ENCODE assay signal across 21 cellular contexts in the genomic region with DNA sequence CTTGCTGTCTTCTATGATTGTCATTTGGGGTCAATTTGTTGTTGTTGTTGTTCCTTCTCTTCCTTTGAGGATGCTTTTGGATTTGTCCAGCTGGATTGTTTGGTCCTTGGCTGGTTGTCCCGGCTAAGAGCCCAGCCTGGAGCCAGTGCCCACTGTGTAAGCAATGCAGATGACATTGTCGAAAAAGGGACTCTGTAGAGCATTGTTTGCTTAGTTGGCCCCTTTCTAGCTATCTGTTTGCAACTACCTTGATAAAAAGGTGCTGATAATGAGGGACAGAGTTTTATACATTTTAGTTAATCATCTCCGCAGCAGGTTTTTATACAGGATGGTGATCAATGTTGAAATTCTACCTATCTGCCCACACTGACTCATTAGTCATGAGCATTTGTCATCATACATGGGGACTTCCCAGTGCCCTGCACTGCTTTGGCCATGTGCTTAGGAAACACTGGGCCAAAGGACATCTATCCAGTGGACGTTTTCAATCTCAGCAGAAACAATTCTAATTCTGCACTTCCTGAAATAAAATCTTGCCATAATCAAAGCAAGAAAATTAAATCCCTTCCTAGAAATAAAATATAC.
DNase-seq lines count a peak whose midpoint lies in the region; ATAC-seq, FAIRE-seq and TF ChIP-seq lines count a peak whose summit lies in the region.
"Had no signal": no experiment of that assay in that cellular context is flagged by ENCODE, and none has a peak within 500 bp of the region (broad histone marks: within the 10 kb centered on the region; RNA-seq: fewer than 3 reads in every experiment).

No MANE protein-coding gene starts in this region.

- H3K4me3 ChIP-seq in liver (ENCODE audit: low read depth in 1 of 3, low read length in 3 of 3) (no peak overlapping the region), HepG2 (replicated peaks in 1 of 3; ENCODE audit: insufficient read depth in 1 of 3, low read depth in 2 of 3, low read length in 3 of 3) (no peak overlapping the region), epithelial cell of proximal tubule (ENCODE audit: low read depth, low read length) (no peak overlapping the region), gastrocnemius medialis (no peak overlapping the region), Karpas-422 (ENCODE audit: low read length) (no peak overlapping the region)
- H3K4me3 ChIP-seq: A549, K562 had no signal

- H3K27me3 ChIP-seq in liver (ENCODE audit: control insufficient read depth in 4 of 4, insufficient read depth in 4 of 4, low read length in 3 of 4) = no peaks in the 10 kb centered on the region
- no peaks in the 10 kb centered on the region for H3K27me3 ChIP-seq in HepG2 (ENCODE audit: control insufficient read depth in 1 of 2, insufficient read depth in 2 of 2, low read length in 2 of 2)
- no peaks in the 10 kb centered on the region for H3K27me3 ChIP-seq in gastrocnemius medialis
- H3K27me3 ChIP-seq in Karpas-422 (ENCODE audit: low read length) = no peaks in the 10 kb centered on the region

- no peak overlapping the region for H3K9ac ChIP-seq in liver (ENCODE audit: low read depth in 1 of 2, low read length in 2 of 2)
- H3K9ac ChIP-seq in HepG2 (ENCODE audit: insufficient read depth, low read depth, low read length) = no peak overlapping the region
- no peak overlapping the region for H3K9ac ChIP-seq in Karpas-422 (ENCODE audit: low read length)
- H3K9ac ChIP-seq: SK-N-SH had no signal

- CTCF ChIA-PET in HepG2 (lab: Yijun Ruan, JAX; ENCODE audit: low intra/inter-chr PET ratio, low total read pairs) = no interaction called here

- H3K9me3 ChIP-seq in liver (ENCODE audit: control insufficient read depth in 4 of 4, low read length in 3 of 4) (no peaks in the 10 kb centered on the region), HepG2 (ENCODE audit: low read length) (no peaks in the 10 kb centered on the region), gastrocnemius medialis (no peaks in the 10 kb centered on the region), Karpas-422 (ENCODE audit: low read length) (no peaks in the 10 kb centered on the region)
- H3K9me3 ChIP-seq: A549 had no signal

- FAIRE-seq in HepG2 (lab: Jason Lieb, UNC) = no peak
- FAIRE-seq: A549, K562 had no signal

- POLR2A ChIA-PET in HepG2 (lab: Yijun Ruan, JAX) = no interaction called here

- no peak overlapping the region for H2AFZ ChIP-seq in HepG2 (ENCODE audit: low read length)
- no peak overlapping the region for H2AFZ ChIP-seq in Karpas-422 (ENCODE audit: low read length)

- H3K4me1 ChIP-seq in liver (ENCODE audit: control insufficient read depth in 4 of 4, insufficient read depth in 4 of 4, low read length in 3 of 4) (no peaks in the 10 kb centered on the region), HepG2 (ENCODE audit: insufficient read depth, low read length) (no peaks in the 10 kb centered on the region), gastrocnemius medialis (no peaks in the 10 kb centered on the region), Karpas-422 (ENCODE audit: low read length) (no peaks in the 10 kb centered on the region)
- H3K4me1 ChIP-seq: A549 had no signal

- no peak for ATAC-seq in HepG2
- ATAC-seq in gastrocnemius medialis = no peak
- ATAC-seq: A549, K562, Panc1 had no signal

- in situ Hi-C loops in HepG2 (cut with HindIII; ENCODE audit: extremely low pct_ligation_motif_present, low pct_unique_long_range_greater_than_20kb) (no loop called here), gastrocnemius medialis (cut with MboI; ENCODE audit: low sequenced_read_pairs in 4 of 4) (no loop called here), ACHN (cut with HindIII; ENCODE audit: low pct_ligation_motif_present, low pct_unique_long_range_greater_than_20kb, low sequenced_read_pairs) (no loop called here)

- no peak overlapping the region for H3K27ac ChIP-seq in liver (ENCODE audit: low read depth in 1 of 2, low read length in 2 of 2)
- no peak overlapping the region for H3K27ac ChIP-seq in HepG2 (ENCODE audit: extremely low read length, insufficient read depth, low read length)
- no peak overlapping the region for H3K27ac ChIP-seq in gastrocnemius medialis
- no peak overlapping the region for H3K27ac ChIP-seq in Karpas-422 (ENCODE audit: low read length)
- H3K27ac ChIP-seq: A549 had no signal

- BruUV-seq in HepG2 (replicated peaks; lab: Mats Ljungman, UMichigan) = no TSS peak

- TF ChIP-seq CTCF in liver (IDR thresholded peaks at IDR 0.05; ENCODE audit: low read depth, low read length, missing input control) (no peak), HepG2 (CRISPR knock-in tag; IDR thresholded peaks at IDR 0.05) (no peak), epithelial cell of proximal tubule (conservative IDR thresholded peaks at IDR 0.05; ENCODE audit: low read depth, low read length) (no peak), gastrocnemius medialis (IDR thresholded peaks at IDR 0.05 in 4 of 5, conservative IDR thresholded peaks at IDR 0.05 in 1 of 5) (no peak)

- TF ChIP-seq POLR2A in HepG2 (IDR thresholded peaks at IDR 0.05; ENCODE audit: insufficient read depth in 1 of 2, low read depth in 2 of 2, low read length in 2 of 2) (no peak), gastrocnemius medialis (IDR thresholded peaks at IDR 0.05) (no peak)

- WGBS in liver = 44% methylated on average over 4 of the region's 4 CpGs
- 3% methylated on average over 4 of the region's 4 CpGs for WGBS in HepG2 (ENCODE audit: low lambda C conversion rate)

- no peaks in the 10 kb centered on the region for H3K9me2 ChIP-seq in Karpas-422 (replicated peaks; ENCODE audit: insufficient read depth, low read length)
- H3K9me2 ChIP-seq: SK-N-SH had no signal

- intact Hi-C loops in HepG2 (cut with micrococcal nuclease; ENCODE audit: unreplicated experiment) (loop anchor here (5.0 kb wide), 1 partner anchor 884 kb away; no protein-coding TSS in a partner anchor), gastrocnemius medialis (cut with DNase I; ENCODE audit: low total_unique reads) (no loop called here)

- DNase-seq in HepG2 (ENCODE audit: low spot score) = no peak
- peak; percentile 38 for DNase-seq in HK-2 (ENCODE audit: unreplicated experiment)
- peak; percentile 61 for DNase-seq in epithelial cell of proximal tubule (ENCODE audit: low read depth)
- DNase-seq in gastrocnemius medialis = no peak
- no peak for DNase-seq in activated CD8-positive, alpha-beta memory T cell treated with anti-CD3 and anti-CD28 coated beads, Interleukin-2, amount 50 U/mL, for 48 hours
- no peak for DNase-seq in ACHN
- no peak for DNase-seq in Karpas-422
- DNase-seq: COR-L47, DMS79 treated with DMSO at 0.1 percent for 48 hours, GDM1, H7, NCI-H1092, NCI-H1694 treated with DMSO at 0.1 percent for 48 hours, NCI-H446 treated with DMSO at 0.1 percent for 48 hours, NCI-H82, Right ventricle myocardium superior, SK-N-SH had no signal

- H4K20me1 ChIP-seq in HepG2 (ENCODE audit: insufficient read depth, low read length) (no peaks in the 10 kb centered on the region), Karpas-422 (ENCODE audit: insufficient read depth, low read depth, low read length) (no peaks in the 10 kb centered on the region)

- H3K79me2 ChIP-seq in HepG2 (ENCODE audit: insufficient read depth, low read length) (no peaks in the 10 kb centered on the region), Karpas-422 (ENCODE audit: low read length) (no peaks in the 10 kb centered on the region)

- TF ChIP-seq RAD21 in liver (IDR thresholded peaks at IDR 0.05) = peak in 1 of 2 donors; percentile 25
- TF ChIP-seq RAD21 in HepG2 (CRISPR knock-in tag; IDR thresholded peaks at IDR 0.05) = no peak

- H3K4me2 ChIP-seq in HepG2 (ENCODE audit: low read depth, low read length) (no peak overlapping the region), Karpas-422 (ENCODE audit: low read depth, low read length, poor library complexity, severe bottlenecking) (no peak overlapping the region)
- H3K4me2 ChIP-seq: A549, SK-N-SH had no signal

- H3K36me3 ChIP-seq in liver (ENCODE audit: control insufficient read depth in 4 of 4, insufficient read depth in 3 of 4, low read depth in 1 of 4, low read length in 3 of 4) (no peaks in the 10 kb centered on the region), HepG2 (replicated peaks in 1 of 2; ENCODE audit: control insufficient read depth in 1 of 2, insufficient read depth in 2 of 2, low read length in 2 of 2) (no peaks in the 10 kb centered on the region), gastrocnemius medialis (no peaks in the 10 kb centered on the region), Karpas-422 (ENCODE audit: insufficient read depth, low read length) (no peaks in the 10 kb centered on the region)

- TF ChIP-seq EP300 in HepG2 (IDR thresholded peaks at IDR 0.05; ENCODE audit: low read depth in 2 of 2, low read length in 2 of 2) (no peak), HepG2 (CRISPR knock-in tag; IDR thresholded peaks at IDR 0.05; ENCODE audit: borderline replicate concordance) (no peak)

TF ChIP-seq in liver, 16 proteins besides CTCF, POLR2A, EP300 and RAD21:
- TF ChIP-seq JUND (IDR thresholded peaks at IDR 0.05) (peak in 1 of 2 donors; percentile 85), RXRA (IDR thresholded peaks at IDR 0.05) (peak in 1 of 2 donors; percentile 54), NR2F2 (IDR thresholded peaks at IDR 0.05) (no peak), SP1 (IDR thresholded peaks at IDR 0.05) (no peak), HNF4A (conservative IDR thresholded peaks at IDR 0.05) (peak in 1 of 2 donors; percentile 33)
- TF ChIP-seq, protein P1, sequence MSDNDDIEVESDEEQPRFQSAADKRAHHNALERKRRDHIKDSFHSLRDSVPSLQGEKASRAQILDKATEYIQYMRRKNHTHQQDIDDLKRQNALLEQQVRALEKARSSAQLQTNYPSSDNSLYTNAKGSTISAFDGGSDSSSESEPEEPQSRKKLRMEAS (IDR thresholded peaks at IDR 0.05) = peak; percentile 61

TF ChIP-seq in HepG2, 621 proteins besides CTCF, POLR2A, EP300 and RAD21 (continues in another document):
- TF ChIP-seq, protein P2, sequence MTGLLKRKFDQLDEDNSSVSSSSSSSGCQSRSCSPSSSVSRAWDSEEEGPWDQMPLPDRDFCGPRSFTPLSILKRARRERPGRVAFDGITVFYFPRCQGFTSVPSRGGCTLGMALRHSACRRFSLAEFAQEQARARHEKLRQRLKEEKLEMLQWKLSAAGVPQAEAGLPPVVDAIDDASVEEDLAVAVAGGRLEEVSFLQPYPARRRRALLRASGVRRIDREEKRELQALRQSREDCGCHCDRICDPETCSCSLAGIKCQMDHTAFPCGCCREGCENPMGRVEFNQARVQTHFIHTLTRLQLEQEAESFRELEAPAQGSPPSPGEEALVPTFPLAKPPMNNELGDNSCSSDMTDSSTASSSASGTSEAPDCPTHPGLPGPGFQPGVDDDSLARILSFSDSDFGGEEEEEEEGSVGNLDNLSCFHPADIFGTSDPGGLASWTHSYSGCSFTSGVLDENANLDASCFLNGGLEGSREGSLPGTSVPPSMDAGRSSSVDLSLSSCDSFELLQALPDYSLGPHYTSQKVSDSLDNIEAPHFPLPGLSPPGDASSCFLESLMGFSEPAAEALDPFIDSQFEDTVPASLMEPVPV (CRISPR knock-in tag; IDR thresholded peaks at IDR 0.05) = no peak
- TF ChIP-seq ZNF570 (CRISPR knock-in tag; IDR thresholded peaks at IDR 0.05; ENCODE audit: borderline replicate concordance) = no peak
- TF ChIP-seq TP53 (CRISPR knock-in tag; conservative IDR thresholded peaks at IDR 0.05) = no peak
- TF ChIP-seq ZNF530 (CRISPR knock-in tag; IDR thresholded peaks at IDR 0.05; ENCODE audit: low read depth) = no peak

Comparison
In these comparisons a context has a peak if more than half of its experiments do, and no peak if none do; other contexts are left out.
1. DNase-seq: peak in HK-2 (single experiment) and epithelial cell of proximal tubule (single experiment); none in HepG2 (single experiment), gastrocnemius medialis (0 of 2), activated CD8-positive, alpha-beta memory T cell treated with anti-CD3 and anti-CD28 coated beads, Interleukin-2, amount 50 U/mL, for 48 hours (single experiment), ACHN (single experiment) and Karpas-422 (single experiment).